Comparison of ENCODE assay signal across 1 cellular context in the genomic region with DNA sequence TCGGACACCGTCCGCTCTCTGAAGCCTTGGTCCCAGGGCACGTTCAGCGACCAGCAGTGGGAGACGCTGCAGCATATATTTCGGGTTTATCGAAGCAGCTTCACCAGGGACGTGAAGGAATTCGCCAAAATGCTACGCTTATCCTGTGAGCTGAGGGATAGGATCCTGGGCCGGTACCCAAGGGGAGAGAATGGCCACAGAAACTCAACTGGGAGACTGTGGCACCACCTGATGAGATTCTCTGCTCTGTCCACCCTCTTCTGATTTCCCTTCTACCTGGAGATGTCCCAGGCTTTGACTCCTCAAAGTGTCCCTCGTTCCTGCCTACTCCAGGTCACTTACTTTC.
TF ChIP-seq lines count a peak whose summit lies in the region.

No MANE protein-coding gene starts in this region.

TF ChIP-seq in GM23338, 12 proteins besides CTCF, POLR2A, EP300 and RAD21 (continued from another document):
- TF ChIP-seq, protein P1, sequence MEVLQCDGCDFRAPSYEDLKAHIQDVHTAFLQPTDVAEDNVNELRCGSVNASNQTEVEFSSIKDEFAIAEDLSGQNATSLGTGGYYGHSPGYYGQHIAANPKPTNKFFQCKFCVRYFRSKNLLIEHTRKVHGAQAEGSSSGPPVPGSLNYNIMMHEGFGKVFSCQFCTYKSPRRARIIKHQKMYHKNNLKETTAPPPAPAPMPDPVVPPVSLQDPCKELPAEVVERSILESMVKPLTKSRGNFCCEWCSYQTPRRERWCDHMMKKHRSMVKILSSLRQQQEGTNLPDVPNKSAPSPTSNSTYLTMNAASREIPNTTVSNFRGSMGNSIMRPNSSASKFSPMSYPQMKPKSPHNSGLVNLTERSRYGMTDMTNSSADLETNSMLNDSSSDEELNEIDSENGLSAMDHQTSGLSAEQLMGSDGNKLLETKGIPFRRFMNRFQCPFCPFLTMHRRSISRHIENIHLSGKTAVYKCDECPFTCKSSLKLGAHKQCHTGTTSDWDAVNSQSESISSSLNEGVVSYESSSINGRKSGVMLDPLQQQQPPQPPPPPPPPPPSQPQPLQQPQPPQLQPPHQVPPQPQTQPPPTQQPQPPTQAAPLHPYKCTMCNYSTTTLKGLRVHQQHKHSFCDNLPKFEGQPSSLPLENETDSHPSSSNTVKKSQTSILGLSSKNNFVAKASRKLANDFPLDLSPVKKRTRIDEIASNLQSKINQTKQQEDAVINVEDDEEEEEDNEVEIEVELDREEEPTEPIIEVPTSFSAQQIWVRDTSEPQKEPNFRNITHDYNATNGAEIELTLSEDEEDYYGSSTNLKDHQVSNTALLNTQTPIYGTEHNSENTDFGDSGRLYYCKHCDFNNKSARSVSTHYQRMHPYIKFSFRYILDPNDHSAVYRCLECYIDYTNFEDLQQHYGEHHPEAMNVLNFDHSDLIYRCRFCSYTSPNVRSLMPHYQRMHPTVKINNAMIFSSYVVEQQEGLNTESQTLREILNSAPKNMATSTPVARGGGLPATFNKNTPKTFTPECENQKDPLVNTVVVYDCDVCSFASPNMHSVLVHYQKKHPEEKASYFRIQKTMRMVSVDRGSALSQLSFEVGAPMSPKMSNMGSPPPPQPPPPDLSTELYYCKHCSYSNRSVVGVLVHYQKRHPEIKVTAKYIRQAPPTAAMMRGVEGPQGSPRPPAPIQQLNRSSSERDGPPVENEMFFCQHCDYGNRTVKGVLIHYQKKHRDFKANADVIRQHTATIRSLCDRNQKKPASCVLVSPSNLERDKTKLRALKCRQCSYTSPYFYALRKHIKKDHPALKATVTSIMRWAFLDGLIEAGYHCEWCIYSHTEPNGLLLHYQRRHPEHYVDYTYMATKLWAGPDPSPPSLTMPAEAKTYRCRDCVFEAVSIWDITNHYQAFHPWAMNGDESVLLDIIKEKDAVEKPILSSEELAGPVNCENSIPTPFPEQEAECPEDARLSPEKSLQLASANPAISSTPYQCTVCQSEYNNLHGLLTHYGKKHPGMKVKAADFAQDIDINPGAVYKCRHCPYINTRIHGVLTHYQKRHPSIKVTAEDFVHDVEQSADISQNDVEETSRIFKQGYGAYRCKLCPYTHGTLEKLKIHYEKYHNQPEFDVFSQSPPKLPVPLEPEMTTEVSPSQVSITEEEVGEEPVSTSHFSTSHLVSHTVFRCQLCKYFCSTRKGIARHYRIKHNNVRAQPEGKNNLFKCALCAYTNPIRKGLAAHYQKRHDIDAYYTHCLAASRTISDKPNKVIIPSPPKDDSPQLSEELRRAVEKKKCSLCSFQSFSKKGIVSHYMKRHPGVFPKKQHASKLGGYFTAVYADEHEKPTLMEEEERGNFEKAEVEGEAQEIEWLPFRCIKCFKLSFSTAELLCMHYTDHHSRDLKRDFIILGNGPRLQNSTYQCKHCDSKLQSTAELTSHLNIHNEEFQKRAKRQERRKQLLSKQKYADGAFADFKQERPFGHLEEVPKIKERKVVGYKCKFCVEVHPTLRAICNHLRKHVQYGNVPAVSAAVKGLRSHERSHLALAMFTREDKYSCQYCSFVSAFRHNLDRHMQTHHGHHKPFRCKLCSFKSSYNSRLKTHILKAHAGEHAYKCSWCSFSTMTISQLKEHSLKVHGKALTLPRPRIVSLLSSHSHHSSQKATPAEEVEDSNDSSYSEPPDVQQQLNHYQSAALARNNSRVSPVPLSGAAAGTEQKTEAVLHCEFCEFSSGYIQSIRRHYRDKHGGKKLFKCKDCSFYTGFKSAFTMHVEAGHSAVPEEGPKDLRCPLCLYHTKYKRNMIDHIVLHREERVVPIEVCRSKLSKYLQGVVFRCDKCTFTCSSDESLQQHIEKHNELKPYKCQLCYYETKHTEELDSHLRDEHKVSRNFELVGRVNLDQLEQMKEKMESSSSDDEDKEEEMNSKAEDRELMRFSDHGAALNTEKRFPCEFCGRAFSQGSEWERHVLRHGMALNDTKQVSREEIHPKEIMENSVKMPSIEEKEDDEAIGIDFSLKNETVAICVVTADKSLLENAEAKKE (CRISPR knock-in tag; IDR thresholded peaks at IDR 0.05): no peak
- TF ChIP-seq ZNF114 (CRISPR knock-in tag; IDR thresholded peaks at IDR 0.05) (no peak), CREB1 (CRISPR knock-in tag; IDR thresholded peaks at IDR 0.05; ENCODE audit: low read depth) (no peak), POLR2AphosphoS5 (IDR thresholded peaks at IDR 0.05; ENCODE audit: low read depth) (no peak), JUNB (IDR thresholded peaks at IDR 0.05; ENCODE audit: unreplicated experiment) (no peak), EZH2phosphoT487 (IDR thresholded peaks at IDR 0.05; ENCODE audit: unreplicated experiment) (no peak), ZNF331 (CRISPR knock-in tag; IDR thresholded peaks at IDR 0.05; ENCODE audit: low read depth) (no peak), EZH2 (IDR thresholded peaks at IDR 0.05; ENCODE audit: low read depth, unreplicated experiment) (no peak), NANOG (IDR thresholded peaks at IDR 0.05; ENCODE audit: borderline replicate concordance) (no peak), STAT1 (IDR thresholded peaks at IDR 0.05; ENCODE audit: unreplicated experiment) (no peak)
- TF ChIP-seq, protein P2, sequence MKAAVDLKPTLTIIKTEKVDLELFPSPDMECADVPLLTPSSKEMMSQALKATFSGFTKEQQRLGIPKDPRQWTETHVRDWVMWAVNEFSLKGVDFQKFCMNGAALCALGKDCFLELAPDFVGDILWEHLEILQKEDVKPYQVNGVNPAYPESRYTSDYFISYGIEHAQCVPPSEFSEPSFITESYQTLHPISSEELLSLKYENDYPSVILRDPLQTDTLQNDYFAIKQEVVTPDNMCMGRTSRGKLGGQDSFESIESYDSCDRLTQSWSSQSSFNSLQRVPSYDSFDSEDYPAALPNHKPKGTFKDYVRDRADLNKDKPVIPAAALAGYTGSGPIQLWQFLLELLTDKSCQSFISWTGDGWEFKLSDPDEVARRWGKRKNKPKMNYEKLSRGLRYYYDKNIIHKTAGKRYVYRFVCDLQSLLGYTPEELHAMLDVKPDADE (IDR thresholded peaks at IDR 0.05): no peak
